Comparison of ENCODE assay signal across 18 cellular contexts in the genomic region with DNA sequence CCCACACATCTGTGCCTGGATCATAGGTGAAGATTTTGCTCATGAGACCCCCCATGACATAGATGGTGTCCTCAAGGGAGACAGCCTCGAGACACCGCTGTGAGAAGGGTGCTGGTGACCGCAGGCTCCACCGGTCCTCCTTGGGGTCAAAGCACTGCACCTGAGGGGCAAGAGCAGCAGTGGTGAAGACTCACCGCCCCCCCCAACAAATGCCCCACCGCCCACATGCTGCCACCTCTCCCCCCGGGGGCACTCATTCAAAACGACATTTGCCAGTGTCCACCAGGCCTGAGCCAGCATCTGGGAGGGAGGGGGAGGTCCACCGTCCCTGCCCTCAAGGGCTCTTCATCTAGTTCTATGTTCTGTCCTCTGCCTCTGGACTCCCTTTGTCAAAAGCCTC. TPM values are rescaled to one million over a fixed set of nuclear protein-coding genes. Genes with fewer than 3 reads are reported as not detected.
A peak's percentile ranks its signal among the peaks of the same experiment; 100 is the strongest.
DNase-seq lines count a peak whose midpoint lies in the region; ATAC-seq, FAIRE-seq and TF ChIP-seq lines count a peak whose summit lies in the region.
"Had no signal": no experiment of that assay in that cellular context is flagged by ENCODE, and none has a peak within 500 bp of the region (broad histone marks: within the 10 kb centered on the region; RNA-seq: fewer than 3 reads in every experiment).

No MANE protein-coding gene starts in this region.

- peaks cover 7% of the 10 kb centered on the region for H3K4me1 Mint-ChIP-seq in activated T-cell treated with anti-CD3 and anti-CD28 coated beads, Interleukin-2, amount 50 U/mL, for 24 hours (ENCODE audit: low read depth)
- H3K4me1 Mint-ChIP-seq in activated T-cell treated with anti-CD3 and anti-CD28 coated beads, Interleukin-2, amount 50 U/mL, for 72 hours (ENCODE audit: low read depth): peaks cover 7% of the 10 kb centered on the region
- H3K4me1 Mint-ChIP-seq in endodermal cell: peaks cover 18% of the 10 kb centered on the region
- H3K4me1 Mint-ChIP-seq in T-cell: peaks cover 1 to 12% (median 4%) of the 10 kb centered on the region in 3 donors

- no peaks in the 10 kb centered on the region for H3K9me3 Mint-ChIP-seq in activated T-cell treated with anti-CD3 and anti-CD28 coated beads, Interleukin-2, amount 50 U/mL, for 24 hours
- H3K9me3 Mint-ChIP-seq in activated T-cell treated with anti-CD3 and anti-CD28 coated beads, Interleukin-2, amount 50 U/mL, for 72 hours: no peaks in the 10 kb centered on the region
- H3K9me3 Mint-ChIP-seq in endodermal cell (peaks cover 6% of the 10 kb centered on the region), T-cell (no peaks in the 10 kb centered on the region)
- H3K9me3 Mint-ChIP-seq: CD4-positive, CD25-positive, alpha-beta regulatory T cell had no signal

- peaks cover 20% of the 10 kb centered on the region for H3K36me3 Mint-ChIP-seq in activated T-cell treated with anti-CD3 and anti-CD28 coated beads, Interleukin-2, amount 50 U/mL, for 24 hours (ENCODE audit: low read depth)
- H3K36me3 Mint-ChIP-seq in activated T-cell treated with anti-CD3 and anti-CD28 coated beads, Interleukin-2, amount 50 U/mL, for 72 hours (ENCODE audit: insufficient read depth in 2 of 2): no peaks in the 10 kb centered on the region
- H3K36me3 Mint-ChIP-seq in endodermal cell (ENCODE audit: low read depth): peaks cover 15% of the 10 kb centered on the region
- H3K36me3 Mint-ChIP-seq in T-cell: peaks cover 2% of the 10 kb centered on the region

- H2AFZ ChIP-seq in osteoblast (ENCODE audit: low read length): no peak overlapping the region

- H3K79me2 ChIP-seq in osteoblast (ENCODE audit: insufficient read depth, low read length): peaks cover 2% of the 10 kb centered on the region

- H3K36me3 ChIP-seq in endodermal cell (ENCODE audit: control insufficient read depth, insufficient read depth, low read length) (peaks cover 9% of the 10 kb centered on the region), osteoblast (ENCODE audit: insufficient read depth, low read length) (peaks cover 17% of the 10 kb centered on the region), gastrocnemius medialis (no peaks in the 10 kb centered on the region)
- H3K36me3 ChIP-seq: Peyer's patch had no signal

- H4K20me1 ChIP-seq in osteoblast (ENCODE audit: insufficient read depth, low read length): no peaks in the 10 kb centered on the region

- H3K9me3 ChIP-seq in endodermal cell (ENCODE audit: control insufficient read depth, low read length): peaks cover 2% of the 10 kb centered on the region
- H3K9me3 ChIP-seq in osteoblast (ENCODE audit: low read depth, low read length): no peaks in the 10 kb centered on the region
- H3K9me3 ChIP-seq in gastrocnemius medialis: no peaks in the 10 kb centered on the region
- H3K9me3 ChIP-seq: Peyer's patch had no signal

- in situ Hi-C loops in gastrocnemius medialis (cut with MboI; ENCODE audit: low sequenced_read_pairs in 4 of 4): no loop called here

- POLR2A ChIA-PET in T-cell (lab: Charles Lee): no interaction called here

- H3K4me3 ChIP-seq in endodermal cell (ENCODE audit: low read length) (no peak overlapping the region), osteoblast (ENCODE audit: insufficient read depth, low read length) (no peak overlapping the region), gastrocnemius medialis (no peak overlapping the region)
- H3K4me3 ChIP-seq: K562, Peyer's patch had no signal

- no peak overlapping the region for H3K9ac ChIP-seq in endodermal cell (ENCODE audit: extremely low read depth, low read length, poor library complexity, severe bottlenecking)

- DNase-seq in activated T-cell treated with anti-CD3 and anti-CD28 coated beads, Interleukin-2, amount 50 U/mL, for 24 hours: no peak
- DNase-seq in activated T-cell treated with anti-CD3 and anti-CD28 coated beads, Interleukin-2, amount 50 U/mL, for 72 hours: no peak
- DNase-seq in GM12892 (ENCODE audit: insufficient read length): peak; percentile 7
- DNase-seq in endodermal cell: no peak
- DNase-seq in osteoblast (ENCODE audit: insufficient read length, low spot score, missing footprints): peak; percentile 84
- DNase-seq in gastrocnemius medialis: no peak
- no peak for DNase-seq in T-cell
- DNase-seq: CD4-positive, CD25-positive, alpha-beta regulatory T cell; EL; GOT3; NCI-H1092 treated with DMSO at 0.1 percent for 48 hours; NCI-H2081 treated with DMSO at 0.1 percent for 48 hours; Peyer's patch had no signal

- no peak overlapping the region for H3K4me3 Mint-ChIP-seq in activated T-cell treated with anti-CD3 and anti-CD28 coated beads, Interleukin-2, amount 50 U/mL, for 24 hours
- H3K4me3 Mint-ChIP-seq in activated T-cell treated with anti-CD3 and anti-CD28 coated beads, Interleukin-2, amount 50 U/mL, for 72 hours: no peak overlapping the region
- no peak overlapping the region for H3K4me3 Mint-ChIP-seq in endodermal cell
- no peak overlapping the region for H3K4me3 Mint-ChIP-seq in T-cell
- H3K4me3 Mint-ChIP-seq: B cell had no signal

- no peak for FAIRE-seq in GM12892 (lab: Jason Lieb, UNC)
- FAIRE-seq: GM12891, GM18507, K562 had no signal

- ATAC-seq in activated T-cell treated with anti-CD3 and anti-CD28 coated beads, Interleukin-2, amount 50 U/mL, for 72 hours (replicated peaks in 1 of 2): no peak
- ATAC-seq in gastrocnemius medialis (no peak), GM21423 (IDR thresholded peaks at IDR 0.05; ENCODE audit: unreplicated experiment) (no peak), T-cell (replicated peaks in 1 of 4) (no peak)
- ATAC-seq: K562 had no signal

- H3K4me1 ChIP-seq in endodermal cell (ENCODE audit: control insufficient read depth, insufficient read depth, low read length) (peaks cover 13% of the 10 kb centered on the region), osteoblast (ENCODE audit: insufficient read depth, low read length) (peaks cover 9% of the 10 kb centered on the region), gastrocnemius medialis (peaks cover 0 to 7% of the 10 kb centered on the region in 2 donors)
- H3K4me1 ChIP-seq: Peyer's patch had no signal

- H3K27ac ChIP-seq in endodermal cell (ENCODE audit: low read depth, low read length): peak overlapping the region; percentile 7
- H3K27ac ChIP-seq in osteoblast (ENCODE audit: low read depth, low read length): no peak overlapping the region
- H3K27ac ChIP-seq in gastrocnemius medialis: no peak overlapping the region
- H3K27ac ChIP-seq: Peyer's patch had no signal

- no peak overlapping the region for H3K4me2 ChIP-seq in osteoblast (ENCODE audit: insufficient read depth, low read length)

- 94 to 100% methylated on average over 4 to 9 of the region's 9 CpGs for WGBS in endodermal cell (ENCODE audit: insufficient coverage in 1 of 2, insufficient read length in 1 of 2), 2 experiments

- H3K27me3 ChIP-seq in endodermal cell (ENCODE audit: control insufficient read depth, insufficient read depth, low read length, poor library complexity, severe bottlenecking): peaks cover 6% of the 10 kb centered on the region
- H3K27me3 ChIP-seq in osteoblast (ENCODE audit: insufficient read depth, low read length): no peaks in the 10 kb centered on the region
- peaks cover 0 to 7% (median 1%) of the 10 kb centered on the region in 3 donors for H3K27me3 ChIP-seq in gastrocnemius medialis
- H3K27me3 ChIP-seq: Peyer's patch had no signal

- peak overlapping the region; percentile 33 for H3K27ac Mint-ChIP-seq in activated T-cell treated with anti-CD3 and anti-CD28 coated beads, Interleukin-2, amount 50 U/mL, for 24 hours
- H3K27ac Mint-ChIP-seq in activated T-cell treated with anti-CD3 and anti-CD28 coated beads, Interleukin-2, amount 50 U/mL, for 72 hours: no peak overlapping the region
- no peak overlapping the region for H3K27ac Mint-ChIP-seq in endodermal cell
- no peak overlapping the region for H3K27ac Mint-ChIP-seq in T-cell
- H3K27ac Mint-ChIP-seq: B cell; CD4-positive, CD25-positive, alpha-beta regulatory T cell had no signal

- peaks cover 13% of the 10 kb centered on the region for H3K27me3 Mint-ChIP-seq in activated T-cell treated with anti-CD3 and anti-CD28 coated beads, Interleukin-2, amount 50 U/mL, for 24 hours
- H3K27me3 Mint-ChIP-seq in activated T-cell treated with anti-CD3 and anti-CD28 coated beads, Interleukin-2, amount 50 U/mL, for 72 hours (ENCODE audit: low read depth): peaks cover 9% of the 10 kb centered on the region
- peaks cover 16% of the 10 kb centered on the region for H3K27me3 Mint-ChIP-seq in endodermal cell (ENCODE audit: insufficient read depth)
- peaks cover 3 to 4% of the 10 kb centered on the region in 2 donors for H3K27me3 Mint-ChIP-seq in T-cell

- CTCF ChIA-PET in T-cell (lab: Charles Lee): no interaction called here

- TF ChIP-seq POLR2A in GM12892 (IDR thresholded peaks at IDR 0.05; ENCODE audit: low read depth, low read length) (no peak), gastrocnemius medialis (IDR thresholded peaks at IDR 0.05) (no peak)

- intact Hi-C loops in gastrocnemius medialis (cut with DNase I; ENCODE audit: low total_unique reads): no loop called here

- TF ChIP-seq CTCF in endodermal cell (conservative IDR thresholded peaks at IDR 0.05) (no peak), osteoblast (IDR thresholded peaks at IDR 0.05; ENCODE audit: extremely low read depth, low read depth, low read length) (no peak), gastrocnemius medialis (IDR thresholded peaks at IDR 0.05 in 4 of 5, conservative IDR thresholded peaks at IDR 0.05 in 1 of 5) (no peak)

RNA-seq across cellular contexts. Expression of a gene that starts 9.3 kb away (rescaled TPM):
- 1 to 10 TPM in 1 of 2 donors, under 1 TPM in 1; 0.93 to 1.2 TPM for total RNA-seq in activated T-cell treated with anti-CD3 and anti-CD28 coated beads, Interleukin-2, amount 50 U/mL, for 72 hours
- polyA plus RNA-seq in GM12892 (2012; ENCODE audit: missing spikeins): 0.87 TPM
- total RNA-seq in endodermal cell: under 1 TPM in 1 of 2 donors, not detected in 1; 0.48 TPM
- polyA plus RNA-seq in endodermal cell (2013, experiment 1 of 2): 17.5 TPM
- 13.2 TPM for polyA plus RNA-seq in endodermal cell (2013, experiment 2 of 2)
- total RNA-seq in osteoblast: 2.4 and 4.3 TPM in 2 replicates
- total RNA-seq in gastrocnemius medialis: 1 to 10 TPM in 2 of 4 donors, under 1 TPM in 1, not detected in 1; 0.53 to 1.8 (median 1.0) TPM
- 1 to 10 TPM in 4 of 5 donors, under 1 TPM in 1; 0.33 to 2.9 (median 1.5) TPM for total RNA-seq in T-cell
- total RNA-seq: K562 had no signal
- polyA plus RNA-seq: K562 had no signal

RNA-seq across cellular contexts. Expression of a gene that starts 24.4 kb away (rescaled TPM):
- 1,000 to 10,000 TPM; 5,116 to 5,192 TPM for total RNA-seq in activated T-cell treated with anti-CD3 and anti-CD28 coated beads, Interleukin-2, amount 50 U/mL, for 72 hours
- polyA plus RNA-seq in GM12892 (2012; ENCODE audit: missing spikeins): 7,421 TPM
- total RNA-seq in endodermal cell: 1,000 to 10,000 TPM; 2,923 to 3,877 TPM
- polyA plus RNA-seq in endodermal cell (2013, experiment 1 of 2): 3,185 TPM
- 3,073 TPM for polyA plus RNA-seq in endodermal cell (2013, experiment 2 of 2)
- 1,511 and 1,512 TPM in 2 replicates for total RNA-seq in osteoblast
- 100 to 1,000 TPM; 572 to 979 (median 746) TPM for total RNA-seq in gastrocnemius medialis
- total RNA-seq in T-cell: 1,000 to 10,000 TPM; 4,604 to 5,380 (median 4,830) TPM

Comparison
In these comparisons a context has a peak if more than half of its experiments do, and no peak if none do; other contexts are left out.
1. DNase-seq: peak in GM12892 (single experiment) and osteoblast (single experiment); none in activated T-cell treated with anti-CD3 and anti-CD28 coated beads, Interleukin-2, amount 50 U/mL, for 24 hours (single experiment), activated T-cell treated with anti-CD3 and anti-CD28 coated beads, Interleukin-2, amount 50 U/mL, for 72 hours (0 of 2), endodermal cell (single experiment), gastrocnemius medialis (0 of 2) and T-cell (0 of 34).